Comparison of ENCODE assay signal across 8 cellular contexts in the genomic region with DNA sequence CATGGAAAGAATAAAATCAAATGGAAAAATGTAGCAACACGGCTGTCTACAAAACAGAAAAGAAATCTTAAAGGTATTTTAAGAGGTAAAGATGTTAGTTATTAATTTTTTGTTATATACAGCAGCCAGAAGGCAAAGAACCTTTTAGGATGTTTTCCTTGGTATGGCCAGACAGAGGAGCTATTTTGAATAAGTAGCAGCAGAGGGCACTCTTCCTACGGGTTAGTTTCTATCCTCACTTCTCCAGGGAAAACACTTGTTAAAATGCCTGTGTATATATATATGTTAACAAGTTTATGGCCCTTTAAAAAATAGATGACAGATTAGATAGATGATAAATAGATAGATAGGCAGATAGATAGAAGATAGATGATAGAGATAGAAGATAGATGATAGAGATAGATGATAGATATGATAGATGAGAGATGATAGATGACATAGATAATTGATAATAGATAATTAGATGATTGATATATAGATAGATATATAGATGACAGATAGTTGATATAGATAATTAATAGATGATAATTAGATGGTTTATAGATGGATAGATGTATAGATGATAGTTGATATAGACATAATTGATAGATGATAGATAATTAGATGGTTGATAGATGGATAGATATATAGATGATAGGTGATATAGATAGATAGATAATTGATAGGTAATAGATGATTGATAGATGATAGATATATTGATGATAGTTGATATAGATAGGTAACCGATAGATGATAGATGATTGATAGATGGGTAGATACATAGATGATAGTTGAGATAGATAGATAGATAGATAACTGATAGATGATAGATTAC. TPM values are rescaled to one million over a fixed set of nuclear protein-coding genes. Genes with fewer than 3 reads are reported as not detected.
DNase-seq lines count a peak whose midpoint lies in the region; ATAC-seq, FAIRE-seq and TF ChIP-seq lines count a peak whose summit lies in the region.

No MANE protein-coding gene starts in this region.

- no peak overlapping the region for H3K9ac ChIP-seq in liver (ENCODE audit: low read depth in 1 of 2, low read length in 2 of 2)

- no peaks in the 10 kb centered on the region for H3K36me3 Mint-ChIP-seq in brain

- no peaks in the 10 kb centered on the region for H3K27me3 ChIP-seq in liver (ENCODE audit: control insufficient read depth in 4 of 4, insufficient read depth in 4 of 4, low read length in 3 of 4)

- H3K36me3 ChIP-seq in liver (ENCODE audit: control insufficient read depth in 4 of 4, insufficient read depth in 3 of 4, low read depth in 1 of 4, low read length in 3 of 4): no peaks in the 10 kb centered on the region

- H3K9me3 Mint-ChIP-seq in brain: no peaks in the 10 kb centered on the region

- peaks cover 0 to 3% (median 1%) of the 10 kb centered on the region in 4 donors for H3K4me1 ChIP-seq in liver (ENCODE audit: control insufficient read depth in 4 of 4, insufficient read depth in 4 of 4, low read length in 3 of 4)

- TF ChIP-seq CTCF in brain (conservative IDR thresholded peaks at IDR 0.05) (peak; percentile 76), liver (IDR thresholded peaks at IDR 0.05; ENCODE audit: low read depth, low read length, missing input control) (peak; percentile 30)

- no peak overlapping the region for H3K4me3 ChIP-seq in liver (ENCODE audit: low read depth in 1 of 3, low read length in 3 of 3)

- H3K4me1 Mint-ChIP-seq in brain: peaks cover 5% of the 10 kb centered on the region

- no peak overlapping the region for H3K4me3 Mint-ChIP-seq in brain

- 35% methylated on average over 3 of the region's 3 CpGs for WGBS in liver

- FAIRE-seq in A204.1 (lab: Jason Lieb, UNC) (peak; percentile 98), GM19239 (lab: Jason Lieb, UNC) (peak; percentile 40)

- H3K27ac Mint-ChIP-seq in brain: no peak overlapping the region

- peak; percentile 64 to 72 for TF ChIP-seq RAD21 in liver (IDR thresholded peaks at IDR 0.05)

- ATAC-seq in HG03571 (IDR thresholded peaks at IDR 0.05; ENCODE audit: unreplicated experiment): no peak

- H3K27me3 Mint-ChIP-seq in brain: peaks cover 12% of the 10 kb centered on the region

- H3K27ac ChIP-seq in liver (ENCODE audit: low read depth in 1 of 2, low read length in 2 of 2): no peak overlapping the region

- DNase-seq in GM19239 (ENCODE audit: insufficient read length, low spot score) (no peak), NCI-H460 (ENCODE audit: extremely low read depth, low read depth) (peak; percentile 46)
- DNase-seq in activated naive CD4-positive, alpha-beta T cell (lab: John Stamatoyannopoulos, UW): no peak
- no peak for DNase-seq in activated effector memory CD4-positive, alpha-beta T cell treated with anti-CD3 and anti-CD28 coated beads, Interleukin-2, amount 50 U/mL, for 16 hours

- no peaks in the 10 kb centered on the region for H3K9me3 ChIP-seq in liver (ENCODE audit: control insufficient read depth in 4 of 4, low read length in 3 of 4)

TF ChIP-seq in liver, 16 proteins besides CTCF, POLR2A, EP300 and RAD21:
- TF ChIP-seq HNF4A (conservative IDR thresholded peaks at IDR 0.05) (no peak), FOXA2 (IDR thresholded peaks at IDR 0.05) (peak; percentile 2)

RNA-seq across cellular contexts. Expression of gene WIPF3, which starts 57.8 kb away (rescaled TPM):
- total RNA-seq in NCI-H460 (2014; rRNA removed; shearing (Covaris generic)): 0.07 TPM in 1 of 2 replicates, not detected in the other
- polyA plus RNA-seq in NCI-H460 (2014; cell fraction: nucleus; rRNA removed): 0.03 TPM in 1 of 2 replicates, not detected in the other
- polyA plus RNA-seq in brain (ENCODE audit: insufficient read depth, low read depth, low replicate concordance): 17.6 TPM
- total RNA-seq in liver: under 1 TPM in 1 of 2 donors, not detected in 1; 0.14 TPM
- under 1 TPM; 0.10 to 0.23 TPM for polyA plus RNA-seq in liver
